21 cellular contexts compared by ENCODE assay signal in the genomic region with DNA sequence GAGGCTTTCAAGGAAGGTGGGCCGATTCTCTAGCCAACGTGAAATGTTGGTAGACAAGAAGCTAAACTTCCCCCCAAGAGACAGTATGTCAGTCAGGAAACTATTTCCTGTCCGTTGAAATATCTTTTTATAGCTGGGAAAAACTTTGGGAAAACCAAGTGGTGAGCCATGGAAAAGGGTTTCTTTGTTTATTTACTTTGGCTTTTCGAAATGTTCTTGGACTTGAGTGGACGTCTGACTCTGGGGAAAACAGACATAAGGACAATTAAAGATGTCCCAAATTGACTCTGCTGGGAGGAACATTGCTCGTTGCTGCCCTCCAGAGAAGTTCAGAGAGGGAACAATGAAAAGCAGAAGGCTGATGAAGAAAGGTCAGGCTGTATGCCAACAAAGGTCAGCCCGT.
DNase-seq lines count a peak whose midpoint lies in the region; ATAC-seq and TF ChIP-seq lines count a peak whose summit lies in the region.
"Had no signal": no experiment of that assay in that cellular context is flagged by ENCODE, and none has a peak within 500 bp of the region (broad histone marks: within the 10 kb centered on the region; RNA-seq: fewer than 3 reads in every experiment).

No MANE protein-coding gene starts in this region.

- H3K4me3 ChIP-seq in SJSA1 (no peak overlapping the region), neural progenitor cell (no peak overlapping the region)
- H3K4me3 ChIP-seq: BLaER1 treated with 17β-estradiol and CSF1 and Interleukin-3, amounts not matched to agents 10 nM and 100 nM; gastroesophageal sphincter; skin epidermis; uterus had no signal

- H3K9ac ChIP-seq in neural progenitor cell: no peak overlapping the region
- H3K9ac ChIP-seq: BLaER1 treated with 17β-estradiol and CSF1 and Interleukin-3, amounts not matched to agents 10 nM and 100 nM had no signal

- peak; percentile 48 for DNase-seq in EL
- peak; percentile 60 to 93 for DNase-seq in SJSA1 (ENCODE audit: low read depth in 1 of 2, low spot score in 2 of 2)
- peak; percentile 38 for DNase-seq in fibroblast of peridontal ligament (ENCODE audit: extremely low read depth)
- DNase-seq in osteocyte (ENCODE audit: extremely low spot score, unreplicated experiment): no peak
- DNase-seq in neural progenitor cell (ENCODE audit: low spot score): no peak
- no peak for DNase-seq in NCI-H2107 treated with DMSO at 0.1 percent for 48 hours (lab: John Stamatoyannopoulos, UW; ENCODE audit: unreplicated experiment)
- DNase-seq in stimulated activated CD4-positive, alpha-beta T cell treated with anti-CD3 and anti-CD28 coated beads, Interleukin-4, amount 100 ng/mL, for 24 hours: no peak
- DNase-seq: DND-41; H7; immature natural killer cell; NCI-H1436; NCI-H446; stimulated activated naive CD4-positive, alpha-beta T cell treated with Interleukin-2 at 50 U/mL for 16 hours; uterus had no signal

- H3K4me3 Mint-ChIP-seq in osteocyte (ENCODE audit: unreplicated experiment) (no peak overlapping the region), neural progenitor cell (no peak overlapping the region)
- H3K4me3 Mint-ChIP-seq: immature natural killer cell, mesothelial cell of epicardium had no signal

- H3K27ac Mint-ChIP-seq in osteocyte (ENCODE audit: unreplicated experiment) (peak overlapping the region; percentile 50), neural progenitor cell (no peak overlapping the region)
- H3K27ac Mint-ChIP-seq: immature natural killer cell, mesothelial cell of epicardium had no signal

- no peaks in the 10 kb centered on the region for H3K9me3 ChIP-seq in SJSA1 (replicated peaks)
- no peaks in the 10 kb centered on the region for H3K9me3 ChIP-seq in neural progenitor cell (ENCODE audit: low read depth)
- H3K9me3 ChIP-seq: gastroesophageal sphincter, neutrophil, uterus had no signal

- no peak for ATAC-seq in HG03159 (IDR thresholded peaks at IDR 0.05; ENCODE audit: unreplicated experiment)
- ATAC-seq: gastroesophageal sphincter had no signal

- TF ChIP-seq CTCF in osteocyte (IDR thresholded peaks at IDR 0.05): peak; percentile 19
- TF ChIP-seq CTCF in neural progenitor cell (IDR thresholded peaks at IDR 0.05): no peak

- no peaks in the 10 kb centered on the region for H3F3A ChIP-seq in neural progenitor cell (ENCODE audit: low read depth)

- H3K9me3 Mint-ChIP-seq in osteocyte (ENCODE audit: unreplicated experiment) (no peaks in the 10 kb centered on the region), neural progenitor cell (peaks cover 3% of the 10 kb centered on the region)
- H3K9me3 Mint-ChIP-seq: immature natural killer cell, mesothelial cell of epicardium had no signal

- H3K4me2 ChIP-seq in neural progenitor cell: no peak overlapping the region
- H3K4me2 ChIP-seq: BLaER1 treated with 17β-estradiol and CSF1 and Interleukin-3, amounts not matched to agents 10 nM and 100 nM had no signal

- H3K27me3 ChIP-seq in SJSA1 (replicated peaks) (no peaks in the 10 kb centered on the region), neural progenitor cell (no peaks in the 10 kb centered on the region)
- H3K27me3 ChIP-seq: BLaER1 treated with 17β-estradiol and CSF1 and Interleukin-3, amounts not matched to agents 10 nM and 100 nM; gastroesophageal sphincter; uterus had no signal

- peaks cover 53% of the 10 kb centered on the region for H3K4me1 ChIP-seq in SJSA1 (replicated peaks)
- peaks cover 6% of the 10 kb centered on the region for H3K4me1 ChIP-seq in neural progenitor cell
- H3K4me1 ChIP-seq: uterus had no signal

- no peak overlapping the region for H2AFZ ChIP-seq in neural progenitor cell (replicated peaks)

- H3K27me3 Mint-ChIP-seq in osteocyte (ENCODE audit: unreplicated experiment) (no peaks in the 10 kb centered on the region), neural progenitor cell (ENCODE audit: insufficient read depth, low read depth) (peaks cover 5% of the 10 kb centered on the region)

- H3K36me3 Mint-ChIP-seq in osteocyte (ENCODE audit: unreplicated experiment) (no peaks in the 10 kb centered on the region), neural progenitor cell (no peaks in the 10 kb centered on the region)
- H3K36me3 Mint-ChIP-seq: IgD-negative memory B cell, immature natural killer cell, mesothelial cell of epicardium had no signal

- peaks cover 42% of the 10 kb centered on the region for H3K4me1 Mint-ChIP-seq in osteocyte (ENCODE audit: unreplicated experiment)
- peaks cover 26% of the 10 kb centered on the region for H3K4me1 Mint-ChIP-seq in neural progenitor cell
- H3K4me1 Mint-ChIP-seq: immature natural killer cell had no signal

- H3K36me3 ChIP-seq in SJSA1 (no peaks in the 10 kb centered on the region), neural progenitor cell (no peaks in the 10 kb centered on the region)
- H3K36me3 ChIP-seq: BLaER1 treated with 17β-estradiol and CSF1 and Interleukin-3, amounts not matched to agents 10 nM and 100 nM; gastroesophageal sphincter; neutrophil; uterus had no signal

- H3K27ac ChIP-seq in SJSA1 (peak overlapping the region; percentile 93), neural progenitor cell (no peak overlapping the region)
- H3K27ac ChIP-seq: BLaER1 treated with 17β-estradiol and CSF1 and Interleukin-3, amounts not matched to agents 10 nM and 100 nM; neutrophil had no signal

- no peaks in the 10 kb centered on the region for H4K20me1 ChIP-seq in neural progenitor cell (ENCODE audit: low read depth)
- H4K20me1 ChIP-seq: BLaER1 treated with 17β-estradiol and CSF1 and Interleukin-3, amounts not matched to agents 10 nM and 100 nM had no signal

- no peaks in the 10 kb centered on the region for H3K79me2 ChIP-seq in neural progenitor cell (ENCODE audit: low read depth)

Comparison
In these comparisons a context has a peak if more than half of its experiments do, and no peak if none do; other contexts are left out.
1. DNase-seq: peak in EL (single experiment), SJSA1 (2 of 2) and fibroblast of peridontal ligament (single experiment); none in osteocyte (single experiment), neural progenitor cell (single experiment), NCI-H2107 treated with DMSO at 0.1 percent for 48 hours (single experiment) and stimulated activated CD4-positive, alpha-beta T cell treated with anti-CD3 and anti-CD28 coated beads, Interleukin-4, amount 100 ng/mL, for 24 hours (single experiment).